1 cellular context compared by ENCODE assay signal in genomic region chr5:96934695-96935555, GRCh38.
A peak's percentile ranks its signal among the peaks of the same experiment; 100 is the strongest.
TF ChIP-seq lines count a peak whose summit lies in the region.

No MANE protein-coding gene starts in this region.

TF ChIP-seq in HEK293, 187 proteins besides CTCF, POLR2A, EP300 and RAD21 (continued from another document and continues in another):
- TF ChIP-seq GLI2 (tag by site-specific recombination; IDR thresholded peaks at IDR 0.05; ENCODE audit: borderline replicate concordance, low read depth), result no peak; the same call in 1 of the 2 replicates
- TF ChIP-seq ZBTB26 (tag by site-specific recombination; optimal IDR thresholded peaks at IDR 0.05), result peak; percentile 90
- TF ChIP-seq ZNF449 (tag by site-specific recombination; IDR thresholded peaks at IDR 0.05), result peak; percentile 84
- TF ChIP-seq ZFP37 (tag by site-specific recombination; IDR thresholded peaks at IDR 0.05), result peak; percentile 99
- TF ChIP-seq ZBTB44 (tag by site-specific recombination; IDR thresholded peaks at IDR 0.05), result peak; percentile 91
- TF ChIP-seq ELK4 (IDR thresholded peaks at IDR 0.05; ENCODE audit: borderline replicate concordance, low read depth, low read length), result no peak
- TF ChIP-seq AEBP2 (tag by site-specific recombination; IDR thresholded peaks at IDR 0.05; ENCODE audit: borderline replicate concordance), result no peak
- 0 out of 2 replicates have a peak, but pooled peaks have one; percentile 29 for TF ChIP-seq REPIN1 (tag by site-specific recombination; IDR thresholded peaks at IDR 0.05; ENCODE audit: low read depth)
- no peak for TF ChIP-seq ZNF555 (tag by site-specific recombination; conservative IDR thresholded peaks at IDR 0.05)
- no peak; the same call in 1 of the 2 replicates for TF ChIP-seq ZNF16 (tag by site-specific recombination; IDR thresholded peaks at IDR 0.05; ENCODE audit: low read depth)
- TF ChIP-seq KLF16 (tag by site-specific recombination; IDR thresholded peaks at IDR 0.05), result peak; percentile 90
- TF ChIP-seq YY2 (tag by site-specific recombination; IDR thresholded peaks at IDR 0.05), result peak; percentile 75
- TF ChIP-seq ZNF18 (tag by site-specific recombination; IDR thresholded peaks at IDR 0.05), result 0 out of 2 replicates have a peak, but pooled peaks have one; percentile 38
- TF ChIP-seq GFI1B (tag by site-specific recombination; IDR thresholded peaks at IDR 0.05), result no peak; the same call in 1 of the 2 replicates
- TF ChIP-seq ZNF324 (tag by site-specific recombination; IDR thresholded peaks at IDR 0.05), result peak; percentile 98
- TF ChIP-seq SP2 (tag by site-specific recombination; IDR thresholded peaks at IDR 0.05), result peak; percentile 77
- no peak for TF ChIP-seq ZNF292 (tag by site-specific recombination; IDR thresholded peaks at IDR 0.05; ENCODE audit: borderline replicate concordance, low read depth)
- TF ChIP-seq GLIS1 (tag by site-specific recombination; IDR thresholded peaks at IDR 0.05), result peak; percentile 97
- peak; percentile 91; the same call in 1 of the 2 replicates for TF ChIP-seq ZSCAN23 (tag by site-specific recombination; IDR thresholded peaks at IDR 0.05)
- no peak for TF ChIP-seq ZNF280D (tag by site-specific recombination; IDR thresholded peaks at IDR 0.05)
- TF ChIP-seq ZNF221 (tag by site-specific recombination; IDR thresholded peaks at IDR 0.05; ENCODE audit: borderline replicate concordance), result peak; percentile 95; the same call in 1 of the 2 replicates
- TF ChIP-seq ZBTB49 (tag by site-specific recombination; IDR thresholded peaks at IDR 0.05; ENCODE audit: low read depth), result no peak
- peak; percentile 86 for TF ChIP-seq ZNF629 (tag by site-specific recombination; IDR thresholded peaks at IDR 0.05)
- peak; percentile 94 for TF ChIP-seq ZBTB48 (tag by site-specific recombination; IDR thresholded peaks at IDR 0.05)
- peak; percentile 79 for TF ChIP-seq FEZF1 (tag by site-specific recombination; IDR thresholded peaks at IDR 0.05)
- no peak for TF ChIP-seq ZNF560 (tag by site-specific recombination; IDR thresholded peaks at IDR 0.05; ENCODE audit: borderline replicate concordance)
- TF ChIP-seq EGR2 (tag by site-specific recombination; IDR thresholded peaks at IDR 0.05; ENCODE audit: low read depth), result peak; percentile 90
- TF ChIP-seq ZNF416 (tag by site-specific recombination; IDR thresholded peaks at IDR 0.05), result no peak
- TF ChIP-seq ZSCAN30 (tag by site-specific recombination; IDR thresholded peaks at IDR 0.05), result peak; percentile 98
- TF ChIP-seq ZNF157 (tag by site-specific recombination; IDR thresholded peaks at IDR 0.05), result no peak
- TF ChIP-seq ZNF169 (tag by site-specific recombination; IDR thresholded peaks at IDR 0.05), result no peak
- TF ChIP-seq ZNF350 (tag by site-specific recombination; IDR thresholded peaks at IDR 0.05), result no peak
- TF ChIP-seq ZNF561 (tag by site-specific recombination; IDR thresholded peaks at IDR 0.05; ENCODE audit: borderline replicate concordance), result peak; percentile 97
- TF ChIP-seq MZF1 (tag by site-specific recombination; IDR thresholded peaks at IDR 0.05; ENCODE audit: borderline replicate concordance), result peak; percentile 42; the same call in 1 of the 2 replicates
- no peak for TF ChIP-seq HOXD13 (CRISPR knock-in tag; IDR thresholded peaks at IDR 0.05; ENCODE audit: borderline replicate concordance)
- TF ChIP-seq ZNF404 (tag by site-specific recombination; IDR thresholded peaks at IDR 0.05), result no peak
- TF ChIP-seq ZNF211 (tag by site-specific recombination; IDR thresholded peaks at IDR 0.05; ENCODE audit: low read depth), result no peak
- TF ChIP-seq ZFP41 (tag by site-specific recombination; IDR thresholded peaks at IDR 0.05; ENCODE audit: borderline replicate concordance), result no peak
- peak; percentile 94 for TF ChIP-seq ZNF24 (tag by site-specific recombination; IDR thresholded peaks at IDR 0.05)
- peak; percentile 52 for TF ChIP-seq ZNF510 (tag by site-specific recombination; IDR thresholded peaks at IDR 0.05; ENCODE audit: insufficient replicate concordance)
- no peak for TF ChIP-seq ZNF26 (tag by site-specific recombination; IDR thresholded peaks at IDR 0.05)
- no peak for TF ChIP-seq ZNF174 (tag by site-specific recombination; IDR thresholded peaks at IDR 0.05)
- no peak for TF ChIP-seq ZNF19 (tag by site-specific recombination; IDR thresholded peaks at IDR 0.05; ENCODE audit: low read depth)
- TF ChIP-seq ZNF362 (tag by site-specific recombination; IDR thresholded peaks at IDR 0.05), result no peak
- TF ChIP-seq HOXC10 (CRISPR knock-in tag; IDR thresholded peaks at IDR 0.05), result no peak; the same call in 1 of the 2 replicates
- TF ChIP-seq SP3 (tag by site-specific recombination; IDR thresholded peaks at IDR 0.05), result peak; percentile 85
- no peak; the same call in 1 of the 2 replicates for TF ChIP-seq ZNF626 (tag by site-specific recombination; IDR thresholded peaks at IDR 0.05)
- TF ChIP-seq HOXA7 (CRISPR knock-in tag; IDR thresholded peaks at IDR 0.05; ENCODE audit: borderline replicate concordance), result no peak
